Comparison of ENCODE assay signal across 8 cellular contexts in genomic region chr3:112734718-112735350, GRCh38.
DNase-seq lines count a peak whose midpoint lies in the region; ATAC-seq and TF ChIP-seq lines count a peak whose summit lies in the region.

No MANE protein-coding gene starts in this region.

- H3F3A ChIP-seq in GM23248 (ENCODE audit: insufficient read depth): peaks cover 12% of the 10 kb centered on the region; the same call in 1 of the 2 replicates

- H3K27me3 ChIP-seq in CD4-positive, CD25-positive, alpha-beta regulatory T cell (ENCODE audit: control insufficient read depth, insufficient read depth, low read length): no peaks in the 10 kb centered on the region
- H3K27me3 ChIP-seq in GM23248 (replicated peaks; ENCODE audit: insufficient read depth) (no peaks in the 10 kb centered on the region), left lung (no peaks in the 10 kb centered on the region)

- H4K20me1 ChIP-seq in GM23248 (ENCODE audit: insufficient read depth): no peaks in the 10 kb centered on the region

- in situ Hi-C loops in GM23248 (cut with MboI): loop anchor here (10.0 kb wide), 1 partner anchor 240 kb away; the partner anchor contains the start of gene CD200R1

- ATAC-seq in CD4-positive, CD25-positive, alpha-beta regulatory T cell (ENCODE audit: low read depth in 2 of 2): peak; percentile 44 to 62
- ATAC-seq in left lung: peak; percentile 90

- H3K4me1 ChIP-seq in CD4-positive, CD25-positive, alpha-beta regulatory T cell (ENCODE audit: control insufficient read depth, insufficient read depth, low read length, poor library complexity, severe bottlenecking): peaks cover 24% of the 10 kb centered on the region
- peaks cover 36% of the 10 kb centered on the region for H3K4me1 ChIP-seq in GM23248 (ENCODE audit: insufficient read depth)
- H3K4me1 ChIP-seq in left lung: peaks cover 0 to 9% of the 10 kb centered on the region in 2 donors

- no peaks in the 10 kb centered on the region for H3K9me3 Mint-ChIP-seq in CD4-positive, CD25-positive, alpha-beta regulatory T cell

- no peaks in the 10 kb centered on the region for H3K36me3 ChIP-seq in CD4-positive, CD25-positive, alpha-beta regulatory T cell (ENCODE audit: control insufficient read depth, insufficient read depth, low read length)
- H3K36me3 ChIP-seq in GM23248 (ENCODE audit: low read depth) (no peaks in the 10 kb centered on the region), left lung (no peaks in the 10 kb centered on the region)

- 0 out of 2 replicates have a peak overlapping the region, but pooled peaks have one; percentile 35 for H2AFZ ChIP-seq in GM23248

- WGBS in GM23248 (ENCODE audit: low coverage in 1 of 2, low lambda C conversion rate in 2 of 2, missing lambda C conversion rate in 2 of 2), 2 experiments: 69 to 73% methylated on average over 12 of the region's 12 CpGs

- no peak overlapping the region for H3K27ac ChIP-seq in CD4-positive, CD25-positive, alpha-beta regulatory T cell (ENCODE audit: insufficient read depth, low read length, poor library complexity, severe bottlenecking)
- H3K27ac ChIP-seq in GM23248 (no peak overlapping the region), left lung (no peak overlapping the region)

- peaks cover 10 to 29% (median 21%) of the 10 kb centered on the region in 4 donors for H3K4me1 Mint-ChIP-seq in CD4-positive, CD25-positive, alpha-beta regulatory T cell

- H3K4me3 ChIP-seq in CD4-positive, CD25-positive, alpha-beta regulatory T cell (ENCODE audit: low read depth, low read length): no peak overlapping the region
- no peak overlapping the region for H3K4me3 ChIP-seq in GM23248
- no peak overlapping the region for H3K4me3 ChIP-seq in WI38 (ENCODE audit: low read depth, low read length)
- no peak overlapping the region for H3K4me3 ChIP-seq in cardiac fibroblast (replicated peaks in 1 of 2; ENCODE audit: low read depth in 2 of 2, low read length in 2 of 2)
- no peak overlapping the region for H3K4me3 ChIP-seq in left lung

- peak overlapping the region in 1 of 3 donors; percentile 26 for H3K27ac Mint-ChIP-seq in CD4-positive, CD25-positive, alpha-beta regulatory T cell

- intact Hi-C loops in left lung (cut with DNase I): loop anchor here in 1 of 2 donors (5.0 to 10.0 kb wide), 2 partner anchors 90 to 242 kb away; partner anchors contain the start of gene CD200R1

- H3K9me2 ChIP-seq in GM23248 (ENCODE audit: insufficient read depth): no peaks in the 10 kb centered on the region

- TF ChIP-seq CTCF in WI38 (IDR thresholded peaks at IDR 0.05; ENCODE audit: low read depth, low read length) (peak; percentile 59), cardiac fibroblast (IDR thresholded peaks at IDR 0.05; ENCODE audit: low read depth, low read length) (peak; percentile 72), left lung (IDR thresholded peaks at IDR 0.05) (peak; percentile 56 to 70)

- peak; percentile 30 to 66 (median 60) for DNase-seq in CD4-positive, CD25-positive, alpha-beta regulatory T cell
- DNase-seq in GM23248 (peak; percentile 74), NCI-H2171 (lab: John Stamatoyannopoulos, UW) (peak; percentile 49), cardiac fibroblast (ENCODE audit: low read depth in 2 of 2) (peak; percentile 93 to 96), left lung (peak in 1 of 2 donors; percentile 39), GOT3 (lab: John Stamatoyannopoulos, UW) (no peak)
- peak; percentile 34 to 63 (median 57) for DNase-seq in stimulated activated CD4-positive, alpha-beta T cell treated with anti-CD3 and anti-CD28 coated beads, TNF-alpha, amount 100 ng/mL, for 48 hours (ENCODE audit: low read depth in 3 of 3)

- H3K4me3 Mint-ChIP-seq in CD4-positive, CD25-positive, alpha-beta regulatory T cell: no peak overlapping the region

- H3K4me2 ChIP-seq in GM23248 (ENCODE audit: unreplicated experiment): no peak overlapping the region

- no peaks in the 10 kb centered on the region for H3K27me3 Mint-ChIP-seq in CD4-positive, CD25-positive, alpha-beta regulatory T cell

- no peaks in the 10 kb centered on the region for H3K36me3 Mint-ChIP-seq in CD4-positive, CD25-positive, alpha-beta regulatory T cell

- H3K9ac ChIP-seq in GM23248: peak overlapping the region; percentile 13; the same call in 1 of the 2 replicates

- H3K9me3 ChIP-seq in CD4-positive, CD25-positive, alpha-beta regulatory T cell (ENCODE audit: control insufficient read depth in 2 of 2, low read length in 2 of 2): no peaks in the 10 kb centered on the region
- no peaks in the 10 kb centered on the region for H3K9me3 ChIP-seq in GM23248 (ENCODE audit: low read depth)
- H3K9me3 ChIP-seq in left lung: no peaks in the 10 kb centered on the region

- H3K79me2 ChIP-seq in GM23248 (ENCODE audit: insufficient read depth): no peaks in the 10 kb centered on the region
